In the genomic region with DNA sequence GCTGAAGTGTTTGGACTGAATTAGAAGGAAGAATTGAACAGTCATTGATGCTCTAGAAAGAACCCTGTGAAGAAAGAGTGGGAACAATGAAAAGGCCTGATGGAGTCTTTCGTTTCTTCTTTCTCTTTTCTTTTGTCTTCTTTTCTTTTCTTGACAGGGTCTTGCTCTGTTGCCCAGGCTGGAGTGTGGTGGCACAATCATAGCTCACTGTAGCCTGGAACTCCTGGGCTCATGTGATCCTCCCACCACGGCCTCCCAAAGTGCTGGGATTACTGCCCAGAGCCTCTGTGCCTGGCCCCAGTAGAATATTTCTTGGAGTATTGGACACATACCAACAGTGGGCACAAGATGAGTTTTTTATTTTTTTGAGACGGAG, we compare ENCODE assay signal across 10 cellular contexts. TPM values are rescaled to one million over a fixed set of nuclear protein-coding genes. Genes with fewer than 3 reads are reported as not detected.
DNase-seq lines count a peak whose midpoint lies in the region; ATAC-seq, FAIRE-seq and TF ChIP-seq lines count a peak whose summit lies in the region.
"Had no signal": no experiment of that assay in that cellular context is flagged by ENCODE, and none has a peak within 500 bp of the region (broad histone marks: within the 10 kb centered on the region; RNA-seq: fewer than 3 reads in every experiment).

No MANE protein-coding gene starts in this region.

- intact Hi-C loops in activated CD8-positive, alpha-beta T cell treated with anti-CD3 and anti-CD28 coated beads for 36 hours (cut with micrococcal nuclease), result no loop called here
- intact Hi-C loops in stomach (cut with DNase I; ENCODE audit: low total_unique reads), result no loop called here

- H3K36me3 Mint-ChIP-seq in activated CD8-positive, alpha-beta T cell treated with anti-CD3 and anti-CD28 coated beads for 36 hours (ENCODE audit: low read depth), result peaks cover 63% of the 10 kb centered on the region

- peak overlapping the region in 1 of 2 experiments; percentile 100; a peak in 3 of 6 replicates for H3K27ac ChIP-seq in A549
- H3K27ac ChIP-seq in GM23248, result peak overlapping the region; percentile 98; the same call in 1 of the 2 replicates
- no peak overlapping the region for H3K27ac ChIP-seq in iPS-18a (ENCODE audit: low read length)
- H3K27ac ChIP-seq in stomach, result no peak overlapping the region

- no peak for TF ChIP-seq RAD21 in A549 (conservative IDR thresholded peaks at IDR 0.05 in 1 of 2, IDR thresholded peaks at IDR 0.05 in 1 of 2)

- no peaks in the 10 kb centered on the region for H3K9me2 ChIP-seq in GM23248 (ENCODE audit: insufficient read depth)

- peaks cover 26% of the 10 kb centered on the region; the same call in 1 of the 3 replicates for H3K4me1 ChIP-seq in A549
- H3K4me1 ChIP-seq in GM23248 (ENCODE audit: insufficient read depth), result peaks cover 19% of the 10 kb centered on the region; the same call in 1 of the 2 replicates
- H3K4me1 ChIP-seq in iPS-18a (ENCODE audit: control insufficient read depth, low read depth, low read length), result peaks cover 3% of the 10 kb centered on the region
- H3K4me1 ChIP-seq in stomach, result peaks cover 28 to 54% (median 42%) of the 10 kb centered on the region in 4 donors

- H3K4me1 Mint-ChIP-seq in activated CD8-positive, alpha-beta T cell treated with anti-CD3 and anti-CD28 coated beads for 36 hours (ENCODE audit: low read depth), result peaks cover 54% of the 10 kb centered on the region

- H3K27me3 ChIP-seq in GM23248 (replicated peaks; ENCODE audit: insufficient read depth) (no peaks in the 10 kb centered on the region), iPS-18a (ENCODE audit: control insufficient read depth, insufficient read depth, low read length) (no peaks in the 10 kb centered on the region), stomach (no peaks in the 10 kb centered on the region)

- ATAC-seq in A549 (no peak), HG03354 (IDR thresholded peaks at IDR 0.05; ENCODE audit: poor library complexity, severe bottlenecking, unreplicated experiment) (no peak)
- no peak for ATAC-seq in activated CD8-positive, alpha-beta T cell treated with anti-CD3 and anti-CD28 coated beads for 36 hours

- H2AFZ ChIP-seq in GM23248, result peak overlapping the region; percentile 88

- 60% methylated on average over 3 of the region's 3 CpGs for WGBS in A549 (ENCODE audit: missing lambda C conversion rate)
- WGBS in GM23248 (ENCODE audit: low coverage in 1 of 2, low lambda C conversion rate in 2 of 2, missing lambda C conversion rate in 2 of 2), 2 experiments, result 11 to 12% methylated on average over 3 of the region's 3 CpGs
- WGBS in stomach, 5 donors, result 45 to 59% (median 54%) methylated on average over 3 of the region's 3 CpGs

- H3K9me3 ChIP-seq in A549 (no peaks in the 10 kb centered on the region), GM23248 (ENCODE audit: low read depth) (no peaks in the 10 kb centered on the region), iPS-18a (ENCODE audit: control insufficient read depth, low read depth, low read length) (no peaks in the 10 kb centered on the region), stomach (no peaks in the 10 kb centered on the region)

- H3K4me3 Mint-ChIP-seq in activated CD8-positive, alpha-beta T cell treated with anti-CD3 and anti-CD28 coated beads for 36 hours, result peak overlapping the region; percentile 89

- H3K79me2 ChIP-seq in GM23248 (ENCODE audit: insufficient read depth), result peaks cover 87% of the 10 kb centered on the region

- POLR2A ChIA-PET in A549 (lab: Yijun Ruan, JAX), result interaction anchor here (1.4 to 2.5 kb wide), 2 partner anchors 21 to 318 kb away, joined by 4 to 17 read pairs; no protein-coding TSS in a partner anchor
- POLR2A ChIA-PET in activated CD8-positive, alpha-beta T cell treated with anti-CD3 and anti-CD28 coated beads for 36 hours (lab: Charles Lee), result interaction anchor here (0.6 to 5.1 kb wide), 10 partner anchors 8 to 737 kb away, joined by 3 to 32 read pairs (median 6); a partner anchor contains a TSS

- H3K27me3 Mint-ChIP-seq in activated CD8-positive, alpha-beta T cell treated with anti-CD3 and anti-CD28 coated beads for 36 hours, result no peaks in the 10 kb centered on the region

- TF ChIP-seq POLR2A in A549 (IDR thresholded peaks at IDR 0.05; ENCODE audit: low read length), result no peak
- TF ChIP-seq POLR2A in stomach (IDR thresholded peaks at IDR 0.05), result no peak

- no peaks in the 10 kb centered on the region for H3K9me3 Mint-ChIP-seq in activated CD8-positive, alpha-beta T cell treated with anti-CD3 and anti-CD28 coated beads for 36 hours

- FAIRE-seq in A549 (lab: Jason Lieb, UNC), result no peak
- FAIRE-seq: colon had no signal

- TF ChIP-seq CTCF in A549 (IDR thresholded peaks at IDR 0.05) (no peak), stomach (IDR thresholded peaks at IDR 0.05) (no peak)
- TF ChIP-seq CTCF in activated CD8-positive, alpha-beta T cell treated with anti-CD3 and anti-CD28 coated beads for 36 hours (IDR thresholded peaks at IDR 0.05), result no peak

- 0 out of 2 replicates have a peak, but pooled peaks cover 7% of the 10 kb centered on the region for H3K36me3 ChIP-seq in GM23248 (ENCODE audit: low read depth)
- H3K36me3 ChIP-seq in iPS-18a (ENCODE audit: control insufficient read depth, low read depth, low read length), result peaks cover 47% of the 10 kb centered on the region
- H3K36me3 ChIP-seq in stomach, result peaks cover 19 to 31% (median 29%) of the 10 kb centered on the region in 4 donors

- in situ Hi-C loops in GM23248 (cut with MboI), result no loop called here

- H3F3A ChIP-seq in GM23248 (ENCODE audit: insufficient read depth), result no peaks in the 10 kb centered on the region

- no peak for TF ChIP-seq EP300 in A549 (IDR thresholded peaks at IDR 0.05)
- TF ChIP-seq EP300 in stomach (IDR thresholded peaks at IDR 0.05), result no peak

- H3K27ac Mint-ChIP-seq in activated CD8-positive, alpha-beta T cell treated with anti-CD3 and anti-CD28 coated beads for 36 hours, result peak overlapping the region; percentile 86

- DNase-seq in A549 (ENCODE audit: low read depth in 1 of 2, low spot score in 1 of 2), result no peak
- peak; percentile 19 for DNase-seq in GM23248
- no peak for DNase-seq in activated CD8-positive, alpha-beta T cell treated with anti-CD3 and anti-CD28 coated beads for 36 hours
- no peak for DNase-seq in DMS153 treated with DMSO at 0.1 percent for 48 hours (lab: John Stamatoyannopoulos, UW; ENCODE audit: unreplicated experiment)
- no peak for DNase-seq in stomach
- DNase-seq in NCI-H82 treated with DMSO at 0.1 percent for 48 hours (lab: John Stamatoyannopoulos, UW; ENCODE audit: unreplicated experiment), result no peak
- DNase-seq: T1000 had no signal

- H4K20me1 ChIP-seq in GM23248 (ENCODE audit: insufficient read depth), result no peaks in the 10 kb centered on the region

- H3K4me3 ChIP-seq in A549 (peak overlapping the region; percentile 56), GM23248 (peak overlapping the region; percentile 95), iPS-18a (ENCODE audit: low read length) (peak overlapping the region; percentile 80), stomach (peak overlapping the region in 2 of 4 donors; percentile 54 to 93)

- CTCF ChIA-PET in A549 (lab: Yijun Ruan, JAX), result interaction anchor here (1.2 to 10.3 kb wide), 8 partner anchors 13 to 315 kb away, joined by 3 to 147 read pairs (median 14); a partner anchor contains a TSS
- CTCF ChIA-PET in activated CD8-positive, alpha-beta T cell treated with anti-CD3 and anti-CD28 coated beads for 36 hours (lab: Charles Lee), result interaction anchor here (0.9 to 1.9 kb wide), 4 partner anchors 16 to 288 kb away, joined by 3 to 5 read pairs (median 4); no protein-coding TSS in a partner anchor

- H3K4me2 ChIP-seq in A549, result peak overlapping the region; percentile 76
- peak overlapping the region; percentile 86 for H3K4me2 ChIP-seq in GM23248 (ENCODE audit: unreplicated experiment)

- peak overlapping the region; percentile 99 for H3K9ac ChIP-seq in GM23248
- peak overlapping the region; percentile 96 for H3K9ac ChIP-seq in iPS-18a (ENCODE audit: low read length)

RNA-seq across cellular contexts. Expression of a gene that starts 1.1 kb away (rescaled TPM):
- 36.3 and 38.4 TPM in 2 replicates for polyA plus RNA-seq in A549 (2011; rRNA removed)
- polyA plus RNA-seq in A549 (2012; cell fraction: cytosol; rRNA removed), result 65.4 and 69.1 TPM in 2 replicates
- polyA plus RNA-seq in A549 (2012; cell fraction: nucleus; rRNA removed), result 61.1 and 70.5 TPM in 2 replicates
- polyA plus RNA-seq in A549 (2017; fragmentation: RNase III; extraction: RNeasy Plus Mini Kit Qiagen cat#74134 plus additional on column Dnase treatment), result 99.7 to 105 TPM (median 104 TPM) in 3 replicates
- polyA minus RNA-seq in A549 (2011; rRNA and poly(A)+ RNA removed), result 38.6 and 47.2 TPM in 2 replicates
- 29.0 and 29.2 TPM in 2 replicates for total RNA-seq in GM23248 (2014; rRNA removed; shearing (Covaris generic))
- 29.1 and 31.5 TPM in 2 replicates for polyA plus RNA-seq in GM23248 (2016; fragmentation: Nextera tagmentation; extraction: Ambion mirVana)
- total RNA-seq in activated CD8-positive, alpha-beta T cell treated with anti-CD3 and anti-CD28 coated beads for 36 hours, result 100 to 1,000 TPM; 109 to 114 TPM
- 10 to 100 TPM in 2 of 5 donors, 1 to 10 TPM in 2, not detected in 1; 4.2 to 24.6 (median 10.4) TPM for total RNA-seq in stomach
- polyA plus RNA-seq in stomach, result 10 to 100 TPM in 1 of 3 donors, 1 to 10 TPM in 2; 5.0 to 14.3 (median 10.0) TPM

RNA-seq across cellular contexts. Expression of a gene that starts 1.4 kb away (rescaled TPM):
- polyA plus RNA-seq in A549 (2011; rRNA removed) (280 and 375 TPM in 2 replicates), A549 (2017; fragmentation: RNase III; extraction: RNeasy Plus Mini Kit Qiagen cat#74134 plus additional on column Dnase treatment) (232 to 262 TPM (median 257 TPM) in 3 replicates), GM23248 (2016; fragmentation: Nextera tagmentation; extraction: Ambion mirVana) (258 and 259 TPM in 2 replicates), stomach (100 to 1,000 TPM; 184 to 274 (median 210) TPM)
- 374 and 375 TPM in 2 replicates for polyA plus RNA-seq in A549 (2012; cell fraction: cytosol; rRNA removed)
- 150 and 167 TPM in 2 replicates for polyA plus RNA-seq in A549 (2012; cell fraction: nucleus; rRNA removed)
- 117 and 178 TPM in 2 replicates for polyA minus RNA-seq in A549 (2011; rRNA and poly(A)+ RNA removed)
- 28.5 and 72.8 TPM in 2 replicates for total RNA-seq in GM23248 (2014; rRNA removed; shearing (Covaris generic))
- total RNA-seq in activated CD8-positive, alpha-beta T cell treated with anti-CD3 and anti-CD28 coated beads for 36 hours, result 100 to 1,000 TPM; 162 to 170 TPM
- 10 to 100 TPM in 4 of 5 donors, not detected in 1; 24.1 to 50.3 (median 42.8) TPM for total RNA-seq in stomach

RNA-seq across cellular contexts. Expression of a gene that starts 23.0 kb away (rescaled TPM):
- 163 and 175 TPM in 2 replicates for polyA plus RNA-seq in A549 (2011; rRNA removed)
- polyA plus RNA-seq in A549 (2012; cell fraction: cytosol; rRNA removed), result 87.7 and 130 TPM in 2 replicates
- polyA plus RNA-seq in A549 (2012; cell fraction: nucleus; rRNA removed), result 112 and 123 TPM in 2 replicates
- 121 to 205 TPM (median 189 TPM) in 3 replicates for polyA plus RNA-seq in A549 (2017; fragmentation: RNase III; extraction: RNeasy Plus Mini Kit Qiagen cat#74134 plus additional on column Dnase treatment)
- 286 and 310 TPM in 2 replicates for polyA minus RNA-seq in A549 (2011; rRNA and poly(A)+ RNA removed)
- 12.9 and 44.9 TPM in 2 replicates for total RNA-seq in GM23248 (2014; rRNA removed; shearing (Covaris generic))
- 19.7 and 21.6 TPM in 2 replicates for polyA plus RNA-seq in GM23248 (2016; fragmentation: Nextera tagmentation; extraction: Ambion mirVana)
- total RNA-seq in activated CD8-positive, alpha-beta T cell treated with anti-CD3 and anti-CD28 coated beads for 36 hours, result 10 to 100 TPM; 33.9 to 34.4 TPM
- 10 to 100 TPM in 4 of 5 donors, not detected in 1; 11.7 to 56.5 (median 17.3) TPM for total RNA-seq in stomach
- 1 to 10 TPM; 1.8 to 6.4 (median 4.1) TPM for polyA plus RNA-seq in stomach

RNA-seq across cellular contexts. Expression of a gene that starts 34.3 kb away (rescaled TPM):
- polyA plus RNA-seq in A549 (2011; rRNA removed), result 215 and 278 TPM in 2 replicates
- polyA plus RNA-seq in A549 (2012; cell fraction: cytosol; rRNA removed), result 187 and 222 TPM in 2 replicates
- 358 and 370 TPM in 2 replicates for polyA plus RNA-seq in A549 (2012; cell fraction: nucleus; rRNA removed)
- polyA plus RNA-seq in A549 (2017; fragmentation: RNase III; extraction: RNeasy Plus Mini Kit Qiagen cat#74134 plus additional on column Dnase treatment), result 184 to 391 TPM (median 352 TPM) in 3 replicates
- polyA minus RNA-seq in A549 (2011; rRNA and poly(A)+ RNA removed), result 649 and 679 TPM in 2 replicates
- total RNA-seq in GM23248 (2014; rRNA removed; shearing (Covaris generic)), result 5.2 and 7.7 TPM in 2 replicates
- polyA plus RNA-seq in GM23248 (2016; fragmentation: Nextera tagmentation; extraction: Ambion mirVana), result 5.5 and 6.3 TPM in 2 replicates
- 100 to 1,000 TPM; 131 to 134 TPM for total RNA-seq in activated CD8-positive, alpha-beta T cell treated with anti-CD3 and anti-CD28 coated beads for 36 hours
- total RNA-seq in stomach, result 10 to 100 TPM in 3 of 5 donors, 1 to 10 TPM in 1, not detected in 1; 9.6 to 15.2 (median 14.0) TPM
- polyA plus RNA-seq in stomach, result 10 to 100 TPM in 1 of 3 donors, 1 to 10 TPM in 2; 3.5 to 17.1 (median 6.4) TPM

RNA-seq across cellular contexts. Expression of a gene that starts 41.4 kb away (rescaled TPM):
- polyA plus RNA-seq in A549 (2011; rRNA removed), result 14.7 and 28.4 TPM in 2 replicates
- polyA plus RNA-seq in A549 (2012; cell fraction: cytosol; rRNA removed), result 12.7 and 17.2 TPM in 2 replicates
- 56.5 and 67.6 TPM in 2 replicates for polyA plus RNA-seq in A549 (2012; cell fraction: nucleus; rRNA removed)
- 19.2 to 22.3 TPM (median 21.2 TPM) in 3 replicates for polyA plus RNA-seq in A549 (2017; fragmentation: RNase III; extraction: RNeasy Plus Mini Kit Qiagen cat#74134 plus additional on column Dnase treatment)
- 28.0 and 33.1 TPM in 2 replicates for polyA minus RNA-seq in A549 (2011; rRNA and poly(A)+ RNA removed)
- not detected in 2 replicates for total RNA-seq in GM23248 (2014; rRNA removed; shearing (Covaris generic))
- polyA plus RNA-seq in GM23248 (2016; fragmentation: Nextera tagmentation; extraction: Ambion mirVana), result 0.05 and 0.16 TPM in 2 replicates
- total RNA-seq in activated CD8-positive, alpha-beta T cell treated with anti-CD3 and anti-CD28 coated beads for 36 hours, result 1 to 10 TPM in 1 of 2 experiments, under 1 TPM in 1; 0.97 to 1.6 TPM
- 100 to 1,000 TPM in 3 of 5 donors, 10 to 100 TPM in 1, 1 to 10 TPM in 1; 6.4 to 527 (median 240) TPM for total RNA-seq in stomach
- polyA plus RNA-seq in stomach, result 10 to 100 TPM; 19.0 to 45.9 (median 20.5) TPM
